In genomic region chr11:113106507-113106906, GRCh38 we compare ENCODE assay signal across 16 cellular contexts.
DNase-seq lines count a peak whose midpoint lies in the region; ATAC-seq and TF ChIP-seq lines count a peak whose summit lies in the region.
"Had no signal": no experiment of that assay in that cellular context is flagged by ENCODE, and none has a peak within 500 bp of the region (broad histone marks: within the 10 kb centered on the region; RNA-seq: fewer than 3 reads in every experiment).

No MANE protein-coding gene starts in this region.

- TF ChIP-seq CTCF in brain (conservative IDR thresholded peaks at IDR 0.05): no peak
- TF ChIP-seq CTCF in osteoblast (IDR thresholded peaks at IDR 0.05; ENCODE audit: extremely low read depth, low read depth, low read length): no peak

- peaks cover 78% of the 10 kb centered on the region for H3K4me1 Mint-ChIP-seq in brain

- H3K4me3 ChIP-seq in MG63: no peak overlapping the region
- no peak overlapping the region for H3K4me3 ChIP-seq in osteoblast (ENCODE audit: insufficient read depth, low read length)
- H3K4me3 ChIP-seq: left lung, testis had no signal

- no peak overlapping the region for H3K4me2 ChIP-seq in osteoblast (ENCODE audit: insufficient read depth, low read length)
- H3K4me2 ChIP-seq: KMS-11 had no signal

- H3K27me3 Mint-ChIP-seq in brain: no peaks in the 10 kb centered on the region

- H2AFZ ChIP-seq in osteoblast (ENCODE audit: low read length): peak overlapping the region; percentile 6

- H3K36me3 Mint-ChIP-seq in brain: peaks cover 3% of the 10 kb centered on the region

- no peaks in the 10 kb centered on the region for H3K9me3 Mint-ChIP-seq in brain
- H3K9me3 Mint-ChIP-seq: neural crest cell had no signal

- no peak for ATAC-seq in GM18870 (IDR thresholded peaks at IDR 0.05; ENCODE audit: unreplicated experiment)
- no peak for ATAC-seq in HG02642 (IDR thresholded peaks at IDR 0.05; ENCODE audit: poor library complexity, unreplicated experiment)
- ATAC-seq: left lung had no signal

- no peak overlapping the region for H3K27ac ChIP-seq in osteoblast (ENCODE audit: low read depth, low read length)
- H3K27ac ChIP-seq: KMS-11, left lung, testis had no signal

- H4K20me1 ChIP-seq in osteoblast (ENCODE audit: insufficient read depth, low read length): no peaks in the 10 kb centered on the region

- H3K27ac Mint-ChIP-seq in brain: peak overlapping the region in 3 of 5 experiments; percentile 15 to 68 (median 66)

- no peaks in the 10 kb centered on the region for H3K9me3 ChIP-seq in MG63
- H3K9me3 ChIP-seq in osteoblast (ENCODE audit: low read depth, low read length): no peaks in the 10 kb centered on the region
- H3K9me3 ChIP-seq: left lung, testis had no signal

- no peaks in the 10 kb centered on the region for H3K36me3 ChIP-seq in MG63
- no peaks in the 10 kb centered on the region for H3K36me3 ChIP-seq in osteoblast (ENCODE audit: insufficient read depth, low read length)
- H3K36me3 ChIP-seq: left lung had no signal

- H3K27me3 ChIP-seq in MG63: no peaks in the 10 kb centered on the region
- H3K27me3 ChIP-seq in osteoblast (ENCODE audit: insufficient read depth, low read length): no peaks in the 10 kb centered on the region
- H3K27me3 ChIP-seq: left lung, testis had no signal

- DNase-seq in ELR (ENCODE audit: low read depth) (peak; percentile 55), MG63 (peak; percentile 22), osteoblast (ENCODE audit: insufficient read length, low spot score, missing footprints) (no peak)
- DNase-seq in stimulated activated CD4-positive, alpha-beta T cell treated with anti-CD3 and anti-CD28 coated beads, Interleukin-12 subunit alpha, Interleukin-12 subunit beta, amount 100 ng/mL, for 4 hours: no peak
- DNase-seq: activated CD4-positive, alpha-beta T cell treated with anti-CD3 and anti-CD28 coated beads for 1 hour; amygdala; effector memory CD4-positive, alpha-beta T cell; glutamatergic neuron; left lung; NCI-H2107; testis had no signal

- H3K79me2 ChIP-seq in osteoblast (ENCODE audit: insufficient read depth, low read length): no peaks in the 10 kb centered on the region

- no peaks in the 10 kb centered on the region for H3K4me1 ChIP-seq in osteoblast (ENCODE audit: insufficient read depth, low read length)
- H3K4me1 ChIP-seq: left lung had no signal

- H3K4me3 Mint-ChIP-seq in brain: no peak overlapping the region
- H3K4me3 Mint-ChIP-seq: neural crest cell had no signal

Comparison
In these comparisons a context has a peak if more than half of its experiments do, and no peak if none do; other contexts are left out.
1. DNase-seq: peak in ELR (single experiment) and MG63 (single experiment); none in osteoblast (single experiment) and stimulated activated CD4-positive, alpha-beta T cell treated with anti-CD3 and anti-CD28 coated beads, Interleukin-12 subunit alpha, Interleukin-12 subunit beta, amount 100 ng/mL, for 4 hours (single experiment).